ENCODE assay signal across 9 cellular contexts in genomic region chr7:140003913-140004382, GRCh38. TPM values are rescaled to one million over a fixed set of nuclear protein-coding genes. Genes with fewer than 3 reads are reported as not detected.
DNase-seq lines count a peak whose midpoint lies in the region; ATAC-seq and TF ChIP-seq lines count a peak whose summit lies in the region.
"Had no signal": no experiment of that assay in that cellular context is flagged by ENCODE, and none has a peak within 500 bp of the region (broad histone marks: within the 10 kb centered on the region; RNA-seq: fewer than 3 reads in every experiment).

No MANE protein-coding gene starts in this region.

- no peak for ATAC-seq in HG03039 (IDR thresholded peaks at IDR 0.05; ENCODE audit: unreplicated experiment)

- POLR2A ChIA-PET in RWPE1 (lab: Yijun Ruan, JAX; ENCODE audit: low non-redundant PET): no interaction called here

- peak; percentile 23 for DNase-seq in DMS79 treated with DMSO at 0.1 percent for 48 hours (lab: John Stamatoyannopoulos, UW)
- DNase-seq in DMS79 (lab: John Stamatoyannopoulos, UW): no peak
- peak; percentile 65 to 75 for DNase-seq in HAP-1 (ENCODE audit: low spot score in 2 of 2)
- DNase-seq in RWPE1 (ENCODE audit: low spot score): peak; percentile 42
- DNase-seq in dedifferentiated amniotic fluid mesenchymal stem cell (ENCODE audit: extremely low spot score): peak; percentile 55
- DNase-seq in myocyte (ENCODE audit: low read depth): peak; percentile 77
- no peak for DNase-seq in NCI-H1436 (lab: John Stamatoyannopoulos, UW)

- no peak overlapping the region for H3K4me3 ChIP-seq in HAP-1
- H3K4me3 ChIP-seq: BLaER1 had no signal

- no peaks in the 10 kb centered on the region for H3K27me3 ChIP-seq in HAP-1 (ENCODE audit: low read depth)
- H3K27me3 ChIP-seq: BLaER1 had no signal

- TF ChIP-seq CTCF in RWPE1 (conservative IDR thresholded peaks at IDR 0.05; ENCODE audit: low read depth): peak; percentile 63

- no peak overlapping the region for H3K27ac ChIP-seq in RWPE1
- H3K27ac ChIP-seq: BLaER1 had no signal

- H3K9me3 ChIP-seq in HAP-1: no peaks in the 10 kb centered on the region
- H3K9me3 ChIP-seq: BLaER1 had no signal

- H3K36me3 ChIP-seq in HAP-1 (replicated peaks): no peaks in the 10 kb centered on the region
- H3K36me3 ChIP-seq: BLaER1 had no signal

- CTCF ChIA-PET in RWPE1 (lab: Yijun Ruan, JAX): interaction anchor here (0.6 to 1.7 kb wide), 4 partner anchors 67 to 385 kb away, joined by 3 to 10 read pairs (median 4); no protein-coding TSS in a partner anchor

- H3K4me1 ChIP-seq in HAP-1: no peaks in the 10 kb centered on the region
- H3K4me1 ChIP-seq: BLaER1 had no signal

- in situ Hi-C loops in HAP-1 (cut with MboI; ENCODE audit: low sequenced_read_pairs): loop anchor here (5.0 to 10.0 kb wide), 4 partner anchors 232 to 569 kb away; no protein-coding TSS in a partner anchor

RNA-seq across cellular contexts. Expression of gene PARP12, which starts 58.8 kb away (rescaled TPM):
- 15.8 and 17.4 TPM in 2 replicates for total RNA-seq in myocyte
- 5.4 TPM for polyA plus RNA-seq in myocyte (2012)

Comparison
In these comparisons a context has a peak if more than half of its experiments do, and no peak if none do; other contexts are left out.
1. DNase-seq: peak in DMS79 treated with DMSO at 0.1 percent for 48 hours (single experiment), HAP-1 (2 of 2), RWPE1 (single experiment), dedifferentiated amniotic fluid mesenchymal stem cell (single experiment) and myocyte (single experiment); none in DMS79 (single experiment) and NCI-H1436 (single experiment).